25 cellular contexts compared by ENCODE assay signal in the genomic region with DNA sequence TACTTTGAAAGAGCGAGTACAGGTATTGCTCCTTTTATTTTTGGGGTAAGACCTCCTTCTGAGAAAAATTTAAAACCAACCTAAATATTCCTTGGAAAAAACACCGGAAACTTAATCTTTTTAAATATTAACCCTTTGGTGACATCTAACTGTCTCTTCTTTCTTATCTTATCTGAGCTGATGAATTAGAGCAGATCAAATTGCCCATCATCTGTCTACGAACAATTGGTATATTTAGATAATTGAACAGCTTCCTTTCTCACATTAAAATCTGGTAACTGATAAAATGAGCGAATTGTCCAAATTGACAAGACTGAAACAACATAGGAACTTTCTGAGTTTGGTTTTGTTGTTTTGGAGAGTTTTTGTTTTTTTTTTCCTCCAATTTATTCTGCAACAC. TPM values are rescaled to one million over a fixed set of nuclear protein-coding genes. Genes with fewer than 3 reads are reported as not detected.
DNase-seq lines count a peak whose midpoint lies in the region; ATAC-seq and TF ChIP-seq lines count a peak whose summit lies in the region.
"Had no signal": no experiment of that assay in that cellular context is flagged by ENCODE, and none has a peak within 500 bp of the region (broad histone marks: within the 10 kb centered on the region; RNA-seq: fewer than 3 reads in every experiment).

No MANE protein-coding gene starts in this region.

- H2AFZ ChIP-seq in hepatocyte: no peak overlapping the region
- H2AFZ ChIP-seq: GM23248 had no signal

- 11% methylated on average over 4 of the region's 4 CpGs for WGBS in hepatocyte (ENCODE audit: low lambda C conversion rate, missing lambda C conversion rate)

- CTCF ChIA-PET in activated naive CD4-positive, alpha-beta T cell treated with anti-CD3 and anti-CD28 coated beads for 36 hours (lab: Charles Lee): no interaction called here

- peaks cover 86% of the 10 kb centered on the region for H3K79me2 ChIP-seq in hepatocyte

- H3K4me1 ChIP-seq in RWPE2 (ENCODE audit: insufficient read depth, poor library complexity, severe bottlenecking) (peaks cover 24% of the 10 kb centered on the region), hepatocyte (ENCODE audit: insufficient read depth) (peaks cover 7% of the 10 kb centered on the region), stomach smooth muscle (ENCODE audit: control insufficient read depth, insufficient read depth, low read length) (peaks cover 26% of the 10 kb centered on the region)

- no peaks in the 10 kb centered on the region for H3K36me3 ChIP-seq in RWPE2 (ENCODE audit: low read depth)
- H3K36me3 ChIP-seq in hepatocyte (replicated peaks; ENCODE audit: insufficient read depth, low read depth): no peaks in the 10 kb centered on the region
- H3K36me3 ChIP-seq in stomach smooth muscle (ENCODE audit: control insufficient read depth in 2 of 2, insufficient read depth in 2 of 2, low read length in 2 of 2): peaks cover 2 to 3% of the 10 kb centered on the region in 2 donors
- H3K36me3 ChIP-seq: BLaER1 treated with 17β-estradiol and CSF1 and Interleukin-3, amounts not matched to agents 10 nM and 100 nM; ovary; sigmoid colon; tibial nerve had no signal

- H3K9me2 ChIP-seq in hepatocyte (replicated peaks; ENCODE audit: insufficient read depth): no peaks in the 10 kb centered on the region

- no peaks in the 10 kb centered on the region for H3K36me3 Mint-ChIP-seq in activated naive CD4-positive, alpha-beta T cell treated with anti-CD3 and anti-CD28 coated beads for 36 hours (ENCODE audit: low read depth)
- H3K36me3 Mint-ChIP-seq: T-cell had no signal

- intact Hi-C loops in activated naive CD4-positive, alpha-beta T cell treated with anti-CD3 and anti-CD28 coated beads for 36 hours (cut with micrococcal nuclease): no loop called here

- peak overlapping the region; percentile 85 for H3K4me3 ChIP-seq in RWPE2 (ENCODE audit: severe bottlenecking)
- peak overlapping the region; percentile 64 for H3K4me3 ChIP-seq in hepatocyte
- peak overlapping the region; percentile 91 to 99 for H3K4me3 ChIP-seq in stomach smooth muscle (ENCODE audit: low read length in 2 of 2)
- H3K4me3 ChIP-seq: BLaER1 treated with 17β-estradiol and CSF1 and Interleukin-3, amounts not matched to agents 10 nM and 100 nM; GM23248; lung; ovary; tibial nerve had no signal

- no peak overlapping the region for H3K27ac Mint-ChIP-seq in activated naive CD4-positive, alpha-beta T cell treated with anti-CD3 and anti-CD28 coated beads for 36 hours
- H3K27ac Mint-ChIP-seq: activated CD4-positive, alpha-beta T cell treated with anti-CD3 and anti-CD28 coated beads, Interleukin-2, amount 10 ng/mL, durations not matched to agents 7 days and 5 days; T-cell had no signal

- H3K27me3 ChIP-seq in RWPE2 (ENCODE audit: insufficient read depth, poor library complexity, severe bottlenecking) (no peaks in the 10 kb centered on the region), hepatocyte (peaks cover 80% of the 10 kb centered on the region), stomach smooth muscle (ENCODE audit: control insufficient read depth in 1 of 2, insufficient read depth in 2 of 2, low read length in 2 of 2) (no peaks in the 10 kb centered on the region)
- H3K27me3 ChIP-seq: ovary had no signal

- H3K9me3 Mint-ChIP-seq in activated naive CD4-positive, alpha-beta T cell treated with anti-CD3 and anti-CD28 coated beads for 36 hours: no peaks in the 10 kb centered on the region
- H3K9me3 Mint-ChIP-seq: activated CD4-positive, alpha-beta T cell treated with anti-CD3 and anti-CD28 coated beads, Interleukin-2, amount 10 ng/mL, durations not matched to agents 7 days and 5 days; T-cell had no signal

- ATAC-seq in RWPE2 (ENCODE audit: low read depth): no peak
- no peak for ATAC-seq in HG02678 (IDR thresholded peaks at IDR 0.05; ENCODE audit: unreplicated experiment)
- ATAC-seq: esophagus mucosa, T-cell had no signal

- H3K4me1 Mint-ChIP-seq in activated naive CD4-positive, alpha-beta T cell treated with anti-CD3 and anti-CD28 coated beads for 36 hours (ENCODE audit: low read depth): peaks cover 3% of the 10 kb centered on the region

- H3K4me2 ChIP-seq in hepatocyte: peak overlapping the region; percentile 91

- H3K9ac ChIP-seq in stomach smooth muscle (ENCODE audit: low read length in 2 of 2): peak overlapping the region; percentile 86 to 97
- H3K9ac ChIP-seq: BLaER1 treated with 17β-estradiol and CSF1 and Interleukin-3, amounts not matched to agents 10 nM and 100 nM; GM23248 had no signal

- H3K27me3 Mint-ChIP-seq in activated naive CD4-positive, alpha-beta T cell treated with anti-CD3 and anti-CD28 coated beads for 36 hours (ENCODE audit: low read depth): peaks cover 84% of the 10 kb centered on the region

- TF ChIP-seq CTCF in RWPE2 (IDR thresholded peaks at IDR 0.05; ENCODE audit: poor library complexity, severe bottlenecking) (no peak), hepatocyte (IDR thresholded peaks at IDR 0.05; ENCODE audit: poor library complexity) (no peak)

- peaks cover 5% of the 10 kb centered on the region for H4K20me1 ChIP-seq in hepatocyte (ENCODE audit: insufficient read depth, poor library complexity, severe bottlenecking)
- H4K20me1 ChIP-seq: BLaER1 treated with 17β-estradiol and CSF1 and Interleukin-3, amounts not matched to agents 10 nM and 100 nM had no signal

- H3K9me3 ChIP-seq in RWPE2 (ENCODE audit: severe bottlenecking) (no peaks in the 10 kb centered on the region), hepatocyte (ENCODE audit: low read depth) (no peaks in the 10 kb centered on the region), stomach smooth muscle (ENCODE audit: control insufficient read depth in 2 of 2, low read length in 2 of 2) (no peaks in the 10 kb centered on the region)
- H3K9me3 ChIP-seq: ovary, sigmoid colon, tibial nerve had no signal

- DNase-seq in NCI-H1092 treated with DMSO at 0.1 percent for 48 hours (lab: John Stamatoyannopoulos, UW) (peak; percentile 44), NCI-H1092 (lab: John Stamatoyannopoulos, UW) (no peak), RWPE2 (ENCODE audit: low spot score) (no peak), hepatocyte (ENCODE audit: low spot score) (no peak), hippocampal formation (lab: John Stamatoyannopoulos, UW) (no peak)
- no peak for DNase-seq in activated naive CD4-positive, alpha-beta T cell treated with anti-CD3 and anti-CD28 coated beads for 36 hours
- DNase-seq: activated CD4-positive, alpha-beta T cell treated with anti-CD3 and anti-CD28 coated beads, Interleukin-2, amount 10 ng/mL, durations not matched to agents 7 days and 5 days; GM23248; Karpas-422; NCI-H1694 treated with DMSO at 0.1 percent for 48 hours; ovary; sigmoid colon; stimulated activated CD4-positive, alpha-beta T cell treated with anti-CD3 and anti-CD28 coated beads, Interleukin-1b, Interleukin-23, amount 100 ng/mL, for 48 hours; stimulated activated naive CD4-positive, alpha-beta T cell; T-cell had no signal

- H3K4me3 Mint-ChIP-seq in activated naive CD4-positive, alpha-beta T cell treated with anti-CD3 and anti-CD28 coated beads for 36 hours: no peak overlapping the region
- H3K4me3 Mint-ChIP-seq: activated CD4-positive, alpha-beta T cell treated with anti-CD3 and anti-CD28 coated beads, Interleukin-2, amount 10 ng/mL, durations not matched to agents 7 days and 5 days; T-cell had no signal

- peak overlapping the region; percentile 73 for H3K27ac ChIP-seq in RWPE2 (ENCODE audit: poor library complexity, severe bottlenecking)
- peak overlapping the region; percentile 91 for H3K27ac ChIP-seq in hepatocyte
- H3K27ac ChIP-seq in stomach smooth muscle (ENCODE audit: low read length): peak overlapping the region; percentile 96
- H3K27ac ChIP-seq: BLaER1 treated with 17β-estradiol and CSF1 and Interleukin-3, amounts not matched to agents 10 nM and 100 nM; GM23248; ovary; tibial nerve had no signal

RNA-seq across cellular contexts. Expression of gene ISL1, which starts 2.0 kb away (rescaled TPM):
- 25.0 and 29.1 TPM in 2 replicates for total RNA-seq in hepatocyte
- polyA plus RNA-seq in hepatocyte: 16.2 and 22.0 TPM in 2 replicates
- not detected for total RNA-seq in activated naive CD4-positive, alpha-beta T cell treated with anti-CD3 and anti-CD28 coated beads for 36 hours
- total RNA-seq: activated CD4-positive, alpha-beta T cell treated with anti-CD3 and anti-CD28 coated beads, Interleukin-2, amount 10 ng/mL, durations not matched to agents 7 days and 5 days; cardiac septum; dermis microvascular lymphatic vessel endothelial cell; esophagus mucosa; GM23248; myocyte; NCI-H460; ovary; T-cell; tibial nerve had no signal
- polyA plus RNA-seq: GM23248, ovary had no signal

Comparison
In these comparisons a context has a peak if more than half of its experiments do, and no peak if none do; other contexts are left out.
1. RNA of gene ISL1, which starts 2.0 kb away (total RNA-seq): 25.0 to 29.1 TPM in hepatocyte; not detected in activated naive CD4-positive, alpha-beta T cell treated with anti-CD3 and anti-CD28 coated beads for 36 hours; every median in the first group is over 10 times any median in the second.
2. Peak in every context shown above with its lines, with median percentiles within 50 percentile points of each other: H3K27ac ChIP-seq and H3K4me3 ChIP-seq.